In the genomic region with DNA sequence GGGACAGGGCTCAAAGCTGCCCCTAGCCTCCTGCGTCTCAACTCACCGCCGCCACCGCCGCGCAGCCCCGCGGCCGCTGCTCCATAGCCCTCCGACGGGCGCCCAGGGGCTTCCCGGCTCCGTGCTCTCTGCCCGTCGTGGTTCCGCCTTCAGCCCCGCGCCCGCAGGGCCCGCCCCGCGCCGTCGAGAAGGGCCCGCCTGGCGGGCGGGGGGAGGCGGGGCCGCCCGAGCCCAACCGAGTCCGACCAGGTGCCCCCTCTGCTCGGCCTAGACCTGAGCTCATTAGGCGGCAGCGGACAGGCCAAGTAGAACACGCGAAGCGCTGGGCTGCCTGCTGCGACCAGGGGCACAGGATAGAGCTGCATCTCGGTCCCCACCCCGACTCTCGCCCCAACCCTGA, we compare ENCODE assay signal across 9 cellular contexts. TPM values are rescaled to one million over a fixed set of nuclear protein-coding genes. Genes with fewer than 3 reads are reported as not detected.
DNase-seq lines count a peak whose midpoint lies in the region; ATAC-seq, FAIRE-seq and TF ChIP-seq lines count a peak whose summit lies in the region.
"Had no signal": no experiment of that assay in that cellular context is flagged by ENCODE, and none has a peak within 500 bp of the region (broad histone marks: within the 10 kb centered on the region; RNA-seq: fewer than 3 reads in every experiment).

A gene with protein sequence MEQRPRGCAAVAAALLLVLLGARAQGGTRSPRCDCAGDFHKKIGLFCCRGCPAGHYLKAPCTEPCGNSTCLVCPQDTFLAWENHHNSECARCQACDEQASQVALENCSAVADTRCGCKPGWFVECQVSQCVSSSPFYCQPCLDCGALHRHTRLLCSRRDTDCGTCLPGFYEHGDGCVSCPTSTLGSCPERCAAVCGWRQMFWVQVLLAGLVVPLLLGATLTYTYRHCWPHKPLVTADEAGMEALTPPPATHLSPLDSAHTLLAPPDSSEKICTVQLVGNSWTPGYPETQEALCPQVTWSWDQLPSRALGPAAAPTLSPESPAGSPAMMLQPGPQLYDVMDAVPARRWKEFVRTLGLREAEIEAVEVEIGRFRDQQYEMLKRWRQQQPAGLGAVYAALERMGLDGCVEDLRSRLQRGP (minus strand): TSS at position 151 of the 400 bp plus-strand sequence. CDS start 66 bp downstream, at position 85.

- no peak for TF ChIP-seq POLR2A in uterus (IDR thresholded peaks at IDR 0.05)

- dilution Hi-C loops in keratinocyte (cut with MboI; ENCODE audit: extremely low pct_ligation_motif_present, low sequenced_read_pairs): no loop called here

- no peaks in the 10 kb centered on the region for H4K20me1 ChIP-seq in keratinocyte (ENCODE audit: control insufficient read depth, extremely low read depth, insufficient read depth, low read length)

- peak; percentile 73 for ATAC-seq in stimulated activated naive CD8-positive, alpha-beta T cell treated with anti-CD3 and anti-CD28 coated beads, Interleukin-15, Interleukin-2, amounts not matched to agents 100 U/mL and 50 U/mL, for 24 hours
- ATAC-seq in GM19397 (IDR thresholded peaks at IDR 0.05; ENCODE audit: unreplicated experiment) (no peak), HG02610 (IDR thresholded peaks at IDR 0.05; ENCODE audit: unreplicated experiment) (no peak)

- no peaks in the 10 kb centered on the region for H3K27me3 ChIP-seq in keratinocyte (ENCODE audit: control insufficient read depth, extremely low read depth, insufficient read depth, low read length)
- no peaks in the 10 kb centered on the region for H3K27me3 ChIP-seq in uterus

- H3K4me1 ChIP-seq in keratinocyte (ENCODE audit: control insufficient read depth, extremely low read depth, insufficient read depth, low read length): peaks cover under 1% of the 10 kb centered on the region
- H3K4me1 ChIP-seq in uterus: no peaks in the 10 kb centered on the region

- no peak for FAIRE-seq in keratinocyte (lab: Jason Lieb, UNC)

- intact Hi-C loops in uterus (cut with DNase I; ENCODE audit: low total_unique reads): no loop called here

- H3K9ac ChIP-seq in keratinocyte (ENCODE audit: control insufficient read depth, extremely low read depth, insufficient read depth, low read length): no peak within 1 kb of the TSS

- no peaks in the 10 kb centered on the region for H3K79me2 ChIP-seq in keratinocyte (ENCODE audit: control insufficient read depth, insufficient read depth, low read length)

- H3K27ac ChIP-seq in keratinocyte (ENCODE audit: control insufficient read depth, insufficient read depth, low read length) (no peak within 1 kb of the TSS), uterus (no peak within 1 kb of the TSS)

- TF ChIP-seq CTCF in keratinocyte (optimal IDR thresholded peaks at IDR 0.05 in 1 of 3, IDR thresholded peaks at IDR 0.05 in 1 of 3, conservative IDR thresholded peaks at IDR 0.05 in 1 of 3; ENCODE audit: extremely low read depth in 1 of 3, insufficient read depth in 2 of 3, low read length in 3 of 3) (no peak), uterus (IDR thresholded peaks at IDR 0.05) (no peak)

- H3K36me3 ChIP-seq in keratinocyte (ENCODE audit: control insufficient read depth in 2 of 2, extremely low read depth in 1 of 2, insufficient read depth in 2 of 2, low read length in 2 of 2): peaks cover 52 to 66% of the 10 kb centered on the region in 2 experiments
- H3K36me3 ChIP-seq in uterus: no peaks in the 10 kb centered on the region

- H3K4me3 ChIP-seq in keratinocyte (ENCODE audit: control insufficient read depth in 2 of 3, extremely low read depth in 1 of 3, insufficient read depth in 2 of 3, low read depth in 1 of 3, low read length in 3 of 3): no peak within 1 kb of the TSS
- H3K4me3 ChIP-seq in uterus: no peak within 1 kb of the TSS

- DNase-seq in T follicular helper cell (ENCODE audit: low read depth) (peak; percentile 54), keratinocyte (ENCODE audit: low read depth, low spot score) (no peak), NCI-H2029 (lab: John Stamatoyannopoulos, UW) (no peak), uterus (no peak)
- DNase-seq in activated effector memory CD4-positive, alpha-beta T cell treated with Interleukin-2 at 50 U/mL for 16 hours: peak; percentile 66
- peak; percentile 74 for DNase-seq in stimulated activated naive CD8-positive, alpha-beta T cell treated with anti-CD3 and anti-CD28 coated beads, Interleukin-15, Interleukin-2, amounts not matched to agents 100 U/mL and 50 U/mL, for 24 hours
- DNase-seq: NCI-H2171 had no signal

- no peak within 1 kb of the TSS for H3K4me2 ChIP-seq in keratinocyte (ENCODE audit: control insufficient read depth, extremely low read depth, insufficient read depth, low read depth, low read length)

- H3K9me1 ChIP-seq in keratinocyte (ENCODE audit: control insufficient read depth, extremely low read depth, insufficient read depth, low read length): no peaks in the 10 kb centered on the region

- no peak within 1 kb of the TSS for H2AFZ ChIP-seq in keratinocyte (ENCODE audit: control insufficient read depth, low read length)

- no peaks in the 10 kb centered on the region for H3K9me3 ChIP-seq in keratinocyte (ENCODE audit: control insufficient read depth, low read depth, low read length)
- no peaks in the 10 kb centered on the region for H3K9me3 ChIP-seq in uterus

RNA-seq across cellular contexts. Expression of the gene that starts here (rescaled TPM):
- 12.2 to 35.8 TPM (median 12.4 TPM) in 3 replicates for polyA plus RNA-seq in keratinocyte
- polyA plus RNA-seq in keratinocyte (2011; ENCODE audit: low read depth): 7.1 TPM
- 3.6 and 6.6 TPM in 2 replicates for polyA plus RNA-seq in keratinocyte (2011; cell fraction: cytosol; rRNA removed)
- polyA plus RNA-seq in keratinocyte (2011; cell fraction: nucleus; rRNA removed): 100 and 140 TPM in 2 replicates
- polyA plus RNA-seq in keratinocyte (2012; ENCODE audit: low replicate concordance): 16.7 and 29.9 TPM in 2 replicates
- 11.3 to 20.1 TPM (median 11.4 TPM) in 3 replicates for polyA minus RNA-seq in keratinocyte
- polyA minus RNA-seq in keratinocyte (2011; cell fraction: cytosol; rRNA and poly(A)+ RNA removed): 6.1 TPM
- 17.1 and 23.7 TPM in 2 replicates for polyA minus RNA-seq in keratinocyte (2011; cell fraction: nucleus; rRNA and poly(A)+ RNA removed)
- 10 to 100 TPM in 1 of 4 donors, 1 to 10 TPM in 3; 1.0 to 11.1 (median 4.8) TPM for total RNA-seq in uterus

Comparison
In these comparisons a context has a peak if more than half of its experiments do, and no peak if none do; other contexts are left out.
1. DNase-seq: peak in T follicular helper cell (single experiment), activated effector memory CD4-positive, alpha-beta T cell treated with Interleukin-2 at 50 U/mL for 16 hours (single experiment) and stimulated activated naive CD8-positive, alpha-beta T cell treated with anti-CD3 and anti-CD28 coated beads, Interleukin-15, Interleukin-2, amounts not matched to agents 100 U/mL and 50 U/mL, for 24 hours (single experiment); none in keratinocyte (single experiment), NCI-H2029 (single experiment) and uterus (0 of 2).